1 cellular context compared by ENCODE assay signal in the genomic region with DNA sequence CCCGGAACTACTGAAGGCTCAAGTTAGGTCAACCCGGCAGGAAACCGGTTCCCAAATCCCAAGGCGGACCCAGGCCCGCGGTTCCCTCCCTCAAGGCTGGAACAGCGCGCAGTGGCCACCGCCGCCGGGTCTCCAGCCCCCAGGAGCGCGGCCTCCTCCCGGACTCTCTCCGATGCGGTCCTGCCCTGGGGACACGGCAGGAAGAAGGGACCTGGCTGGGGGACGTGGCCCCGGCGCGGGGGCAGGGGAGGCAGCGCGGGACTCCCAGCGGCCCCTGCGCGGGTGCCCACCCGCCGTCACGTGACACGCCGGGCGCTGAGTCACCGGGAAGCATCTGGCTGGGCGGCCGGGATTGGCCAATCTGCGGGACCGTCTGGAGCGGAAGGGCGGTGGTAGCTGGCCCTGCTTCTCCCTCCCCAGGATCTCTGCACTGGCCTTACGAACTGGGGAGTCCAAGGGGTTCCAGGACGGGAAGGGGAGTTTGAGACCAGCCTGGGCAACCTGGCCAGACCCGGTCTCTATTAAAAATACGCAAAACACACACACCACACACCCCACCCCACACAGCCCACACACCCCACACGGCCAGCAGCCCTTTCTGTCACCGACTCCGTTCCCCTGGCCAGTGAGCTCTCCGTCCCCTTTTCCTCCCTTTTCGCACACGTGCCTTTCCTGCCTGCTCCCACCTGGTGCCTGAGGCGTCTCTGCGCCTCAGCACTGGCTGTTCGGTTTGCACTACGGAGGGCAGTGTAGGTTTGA.
TF ChIP-seq lines count a peak whose summit lies in the region.

No MANE protein-coding gene starts in this region.

TF ChIP-seq in HepG2, 621 proteins besides CTCF, POLR2A, EP300 and RAD21 (continued from another document and continues in another):
- TF ChIP-seq, protein P1, sequence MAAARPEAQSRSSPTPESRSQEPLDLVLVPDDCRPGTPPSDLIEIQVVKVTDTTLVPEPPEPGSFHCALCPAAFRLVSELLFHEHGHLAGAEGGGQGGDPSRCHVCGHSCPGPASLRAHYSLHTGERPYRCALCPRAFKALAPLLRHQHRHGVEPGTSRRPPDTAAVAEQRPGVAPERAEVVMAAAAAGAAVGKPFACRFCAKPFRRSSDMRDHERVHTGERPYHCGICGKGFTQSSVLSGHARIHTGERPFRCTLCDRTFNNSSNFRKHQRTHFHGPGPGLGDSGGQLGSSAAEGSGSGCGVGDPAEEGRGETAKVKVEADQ (CRISPR knock-in tag; IDR thresholded peaks at IDR 0.05; ENCODE audit: borderline replicate concordance): 0 out of 2 replicates have a peak, but pooled peaks have one; percentile 45
- TF ChIP-seq POGZ (CRISPR knock-in tag; IDR thresholded peaks at IDR 0.05) (0 out of 2 replicates have a peak, but pooled peaks have one; percentile 19), POLR2AphosphoS2 (IDR thresholded peaks at IDR 0.05; ENCODE audit: low read depth, low read length) (peak; percentile 86; the same call in 1 of the 2 replicates), ZNF24 (IDR thresholded peaks at IDR 0.05) (peak; percentile 27; the same call in 1 of the 2 replicates), ZNF557 (CRISPR knock-in tag; IDR thresholded peaks at IDR 0.05) (0 out of 2 replicates have a peak, but pooled peaks have one; percentile 59), ZNF850 (CRISPR knock-in tag; conservative IDR thresholded peaks at IDR 0.05) (peak; percentile 94; the same call in 1 of the 2 replicates), ZNF160 (CRISPR knock-in tag; IDR thresholded peaks at IDR 0.05) (peak; percentile 55), ZNF556 (CRISPR knock-in tag; IDR thresholded peaks at IDR 0.05; ENCODE audit: borderline replicate concordance) (0 out of 2 replicates have a peak, but pooled peaks have one; percentile 27), ZNF782 (CRISPR knock-in tag; IDR thresholded peaks at IDR 0.05; ENCODE audit: borderline replicate concordance) (0 out of 2 replicates have a peak, but pooled peaks have one; percentile 33), HMG20B (CRISPR knock-in tag; conservative IDR thresholded peaks at IDR 0.05) (0 out of 2 replicates have a peak, but pooled peaks have one; percentile 55), SAP130 (CRISPR knock-in tag; IDR thresholded peaks at IDR 0.05; ENCODE audit: low read depth) (peak; percentile 93), ZNF607 (CRISPR knock-in tag; IDR thresholded peaks at IDR 0.05; ENCODE audit: borderline replicate concordance) (peak; percentile 87), MIER3 (CRISPR knock-in tag; IDR thresholded peaks at IDR 0.05; ENCODE audit: borderline replicate concordance) (peak; percentile 20; the same call in 1 of the 2 replicates), MTA3 (CRISPR knock-in tag; IDR thresholded peaks at IDR 0.05) (0 out of 2 replicates have a peak, but pooled peaks have one; percentile 47), HNRNPLL (IDR thresholded peaks at IDR 0.05; ENCODE audit: low read depth, low read length, poor library complexity, severe bottlenecking) (peak; percentile 57), STAG1 (CRISPR knock-in tag; IDR thresholded peaks at IDR 0.05) (0 out of 2 replicates have a peak, but pooled peaks have one; percentile 15), SRSF1 (optimal IDR thresholded peaks at IDR 0.05; ENCODE audit: low read depth, low read length) (peak; percentile 59), HNF4A (CRISPR knock-in tag; IDR thresholded peaks at IDR 0.05) (0 out of 2 replicates have a peak, but pooled peaks have one; percentile 25), ZNF431 (CRISPR knock-in tag; IDR thresholded peaks at IDR 0.05; ENCODE audit: borderline replicate concordance, low read depth) (0 out of 2 replicates have a peak, but pooled peaks have one; percentile 61), TBX3 (IDR thresholded peaks at IDR 0.05; ENCODE audit: borderline replicate concordance) (no peak), FOSL1 (CRISPR knock-in tag; IDR thresholded peaks at IDR 0.05; ENCODE audit: borderline replicate concordance) (peak; percentile 93), ZNF263 (CRISPR knock-in tag; IDR thresholded peaks at IDR 0.05) (peak; percentile 40; the same call in 1 of the 2 replicates), CREM (IDR thresholded peaks at IDR 0.05) (no peak), CREM (CRISPR knock-in tag; IDR thresholded peaks at IDR 0.05) (0 out of 2 replicates have a peak, but pooled peaks have one; percentile 4), ZNF335 (CRISPR knock-in tag; IDR thresholded peaks at IDR 0.05) (no peak; the same call in 1 of the 2 replicates), TMF1 (CRISPR knock-in tag; IDR thresholded peaks at IDR 0.05; ENCODE audit: low read depth) (peak; percentile 70; the same call in 1 of the 2 replicates)
- TF ChIP-seq, protein P2, sequence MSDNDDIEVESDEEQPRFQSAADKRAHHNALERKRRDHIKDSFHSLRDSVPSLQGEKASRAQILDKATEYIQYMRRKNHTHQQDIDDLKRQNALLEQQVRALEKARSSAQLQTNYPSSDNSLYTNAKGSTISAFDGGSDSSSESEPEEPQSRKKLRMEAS (IDR thresholded peaks at IDR 0.05): peak; percentile 66
- TF ChIP-seq, protein P3, sequence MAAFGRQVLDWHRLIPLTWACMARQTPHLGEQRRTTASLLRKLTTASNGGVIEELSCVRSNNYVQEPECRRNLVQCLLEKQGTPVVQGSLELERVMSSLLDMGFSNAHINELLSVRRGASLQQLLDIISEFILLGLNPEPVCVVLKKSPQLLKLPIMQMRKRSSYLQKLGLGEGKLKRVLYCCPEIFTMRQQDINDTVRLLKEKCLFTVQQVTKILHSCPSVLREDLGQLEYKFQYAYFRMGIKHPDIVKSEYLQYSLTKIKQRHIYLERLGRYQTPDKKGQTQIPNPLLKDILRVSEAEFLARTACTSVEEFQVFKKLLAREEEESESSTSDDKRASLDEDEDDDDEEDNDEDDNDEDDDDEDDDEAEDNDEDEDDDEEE (CRISPR knock-in tag; IDR thresholded peaks at IDR 0.05): no peak
- TF ChIP-seq, protein P4, sequence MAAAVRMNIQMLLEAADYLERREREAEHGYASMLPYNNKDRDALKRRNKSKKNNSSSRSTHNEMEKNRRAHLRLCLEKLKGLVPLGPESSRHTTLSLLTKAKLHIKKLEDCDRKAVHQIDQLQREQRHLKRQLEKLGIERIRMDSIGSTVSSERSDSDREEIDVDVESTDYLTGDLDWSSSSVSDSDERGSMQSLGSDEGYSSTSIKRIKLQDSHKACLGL (CRISPR knock-in tag; IDR thresholded peaks at IDR 0.05): 0 out of 2 replicates have a peak, but pooled peaks have one; percentile 35
- TF ChIP-seq, protein P5, sequence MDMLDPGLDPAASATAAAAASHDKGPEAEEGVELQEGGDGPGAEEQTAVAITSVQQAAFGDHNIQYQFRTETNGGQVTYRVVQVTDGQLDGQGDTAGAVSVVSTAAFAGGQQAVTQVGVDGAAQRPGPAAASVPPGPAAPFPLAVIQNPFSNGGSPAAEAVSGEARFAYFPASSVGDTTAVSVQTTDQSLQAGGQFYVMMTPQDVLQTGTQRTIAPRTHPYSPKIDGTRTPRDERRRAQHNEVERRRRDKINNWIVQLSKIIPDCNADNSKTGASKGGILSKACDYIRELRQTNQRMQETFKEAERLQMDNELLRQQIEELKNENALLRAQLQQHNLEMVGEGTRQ (IDR thresholded peaks at IDR 0.05; ENCODE audit: low read depth, low read length): peak; percentile 93
- TF ChIP-seq, protein P5 (CRISPR knock-in tag; IDR thresholded peaks at IDR 0.05; ENCODE audit: borderline replicate concordance): peak; percentile 96
- TF ChIP-seq, protein P6, sequence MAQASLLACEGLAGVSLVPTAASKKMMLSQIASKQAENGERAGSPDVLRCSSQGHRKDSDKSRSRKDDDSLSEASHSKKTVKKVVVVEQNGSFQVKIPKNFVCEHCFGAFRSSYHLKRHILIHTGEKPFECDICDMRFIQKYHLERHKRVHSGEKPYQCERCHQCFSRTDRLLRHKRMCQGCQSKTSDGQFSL (CRISPR knock-in tag; IDR thresholded peaks at IDR 0.05): no peak; the same call in 1 of the 2 replicates
- TF ChIP-seq, protein P7, sequence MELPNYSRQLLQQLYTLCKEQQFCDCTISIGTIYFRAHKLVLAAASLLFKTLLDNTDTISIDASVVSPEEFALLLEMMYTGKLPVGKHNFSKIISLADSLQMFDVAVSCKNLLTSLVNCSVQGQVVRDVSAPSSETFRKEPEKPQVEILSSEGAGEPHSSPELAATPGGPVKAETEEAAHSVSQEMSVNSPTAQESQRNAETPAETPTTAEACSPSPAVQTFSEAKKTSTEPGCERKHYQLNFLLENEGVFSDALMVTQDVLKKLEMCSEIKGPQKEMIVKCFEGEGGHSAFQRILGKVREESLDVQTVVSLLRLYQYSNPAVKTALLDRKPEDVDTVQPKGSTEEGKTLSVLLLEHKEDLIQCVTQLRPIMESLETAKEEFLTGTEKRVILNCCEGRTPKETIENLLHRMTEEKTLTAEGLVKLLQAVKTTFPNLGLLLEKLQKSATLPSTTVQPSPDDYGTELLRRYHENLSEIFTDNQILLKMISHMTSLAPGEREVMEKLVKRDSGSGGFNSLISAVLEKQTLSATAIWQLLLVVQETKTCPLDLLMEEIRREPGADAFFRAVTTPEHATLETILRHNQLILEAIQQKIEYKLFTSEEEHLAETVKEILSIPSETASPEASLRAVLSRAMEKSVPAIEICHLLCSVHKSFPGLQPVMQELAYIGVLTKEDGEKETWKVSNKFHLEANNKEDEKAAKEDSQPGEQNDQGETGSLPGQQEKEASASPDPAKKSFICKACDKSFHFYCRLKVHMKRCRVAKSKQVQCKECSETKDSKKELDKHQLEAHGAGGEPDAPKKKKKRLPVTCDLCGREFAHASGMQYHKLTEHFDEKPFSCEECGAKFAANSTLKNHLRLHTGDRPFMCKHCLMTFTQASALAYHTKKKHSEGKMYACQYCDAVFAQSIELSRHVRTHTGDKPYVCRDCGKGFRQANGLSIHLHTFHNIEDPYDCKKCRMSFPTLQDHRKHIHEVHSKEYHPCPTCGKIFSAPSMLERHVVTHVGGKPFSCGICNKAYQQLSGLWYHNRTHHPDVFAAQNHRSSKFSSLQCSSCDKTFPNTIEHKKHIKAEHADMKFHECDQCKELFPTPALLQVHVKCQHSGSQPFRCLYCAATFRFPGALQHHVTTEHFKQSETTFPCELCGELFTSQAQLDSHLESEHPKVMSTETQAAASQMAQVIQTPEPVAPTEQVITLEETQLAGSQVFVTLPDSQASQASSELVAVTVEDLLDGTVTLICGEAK (IDR thresholded peaks at IDR 0.05): no peak
- TF ChIP-seq, protein P7 (CRISPR knock-in tag; IDR thresholded peaks at IDR 0.05): peak; percentile 19; the same call in 1 of the 2 replicates
- TF ChIP-seq, protein P8, sequence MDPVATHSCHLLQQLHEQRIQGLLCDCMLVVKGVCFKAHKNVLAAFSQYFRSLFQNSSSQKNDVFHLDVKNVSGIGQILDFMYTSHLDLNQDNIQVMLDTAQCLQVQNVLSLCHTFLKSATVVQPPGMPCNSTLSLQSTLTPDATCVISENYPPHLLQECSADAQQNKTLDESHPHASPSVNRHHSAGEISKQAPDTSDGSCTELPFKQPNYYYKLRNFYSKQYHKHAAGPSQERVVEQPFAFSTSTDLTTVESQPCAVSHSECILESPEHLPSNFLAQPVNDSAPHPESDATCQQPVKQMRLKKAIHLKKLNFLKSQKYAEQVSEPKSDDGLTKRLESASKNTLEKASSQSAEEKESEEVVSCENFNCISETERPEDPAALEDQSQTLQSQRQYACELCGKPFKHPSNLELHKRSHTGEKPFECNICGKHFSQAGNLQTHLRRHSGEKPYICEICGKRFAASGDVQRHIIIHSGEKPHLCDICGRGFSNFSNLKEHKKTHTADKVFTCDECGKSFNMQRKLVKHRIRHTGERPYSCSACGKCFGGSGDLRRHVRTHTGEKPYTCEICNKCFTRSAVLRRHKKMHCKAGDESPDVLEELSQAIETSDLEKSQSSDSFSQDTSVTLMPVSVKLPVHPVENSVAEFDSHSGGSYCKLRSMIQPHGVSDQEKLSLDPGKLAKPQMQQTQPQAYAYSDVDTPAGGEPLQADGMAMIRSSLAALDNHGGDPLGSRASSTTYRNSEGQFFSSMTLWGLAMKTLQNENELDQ (CRISPR knock-in tag; IDR thresholded peaks at IDR 0.05; ENCODE audit: borderline replicate concordance): no peak
- TF ChIP-seq, protein P9, sequence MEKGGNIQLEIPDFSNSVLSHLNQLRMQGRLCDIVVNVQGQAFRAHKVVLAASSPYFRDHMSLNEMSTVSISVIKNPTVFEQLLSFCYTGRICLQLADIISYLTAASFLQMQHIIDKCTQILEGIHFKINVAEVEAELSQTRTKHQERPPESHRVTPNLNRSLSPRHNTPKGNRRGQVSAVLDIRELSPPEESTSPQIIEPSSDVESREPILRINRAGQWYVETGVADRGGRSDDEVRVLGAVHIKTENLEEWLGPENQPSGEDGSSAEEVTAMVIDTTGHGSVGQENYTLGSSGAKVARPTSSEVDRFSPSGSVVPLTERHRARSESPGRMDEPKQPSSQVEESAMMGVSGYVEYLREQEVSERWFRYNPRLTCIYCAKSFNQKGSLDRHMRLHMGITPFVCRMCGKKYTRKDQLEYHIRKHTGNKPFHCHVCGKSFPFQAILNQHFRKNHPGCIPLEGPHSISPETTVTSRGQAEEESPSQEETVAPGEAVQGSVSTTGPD (CRISPR knock-in tag; IDR thresholded peaks at IDR 0.05): no peak
